In the genomic region with DNA sequence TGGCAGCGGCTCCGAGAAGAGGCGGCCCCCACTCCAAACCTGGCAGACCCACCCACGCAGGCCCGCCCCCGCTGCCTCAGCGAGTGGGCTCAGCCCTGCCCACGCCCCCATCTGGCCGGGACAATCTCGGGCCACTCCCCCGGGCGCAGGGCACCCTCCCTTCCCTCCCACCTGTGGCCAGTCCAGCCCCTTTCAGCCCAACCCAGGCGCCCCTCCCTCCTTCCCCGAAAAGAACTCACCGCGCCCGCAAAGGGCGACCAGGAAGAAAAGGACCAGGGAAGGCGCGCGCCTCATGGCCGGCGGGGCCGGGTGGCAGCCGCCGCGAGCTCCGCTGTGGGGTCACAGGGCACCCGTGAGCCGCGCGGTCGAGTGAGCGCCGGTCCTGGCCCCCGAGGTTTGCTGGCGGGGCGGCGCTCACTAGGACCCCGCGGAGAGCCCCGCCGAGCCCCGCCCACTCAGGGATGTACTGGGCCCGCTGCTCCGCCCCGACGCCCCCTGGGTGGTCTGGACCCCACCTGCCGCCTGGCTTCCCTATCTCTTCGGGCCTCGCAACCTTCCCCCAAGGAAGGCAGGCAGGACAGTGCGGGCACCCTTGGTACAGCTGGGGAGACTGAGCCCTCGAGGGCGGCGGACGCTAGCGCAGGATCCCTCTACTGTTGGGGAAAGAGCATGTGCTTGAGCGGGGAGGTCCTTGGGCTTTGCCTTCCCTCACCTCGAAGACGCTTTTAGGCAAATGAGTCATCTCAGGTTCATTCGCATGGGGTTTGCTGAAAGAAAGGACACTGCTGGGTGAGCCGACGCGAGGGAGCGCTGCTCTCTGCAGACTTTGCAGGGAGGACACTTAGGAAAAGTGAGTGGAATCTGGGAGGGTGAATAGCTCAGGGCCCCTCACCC, we compare ENCODE assay signal across 8 cellular contexts. TPM values are rescaled to one million over a fixed set of nuclear protein-coding genes. Genes with fewer than 3 reads are reported as not detected.
DNase-seq lines count a peak whose midpoint lies in the region; ATAC-seq and TF ChIP-seq lines count a peak whose summit lies in the region.

Gene CHRNB4, minus strand, starts transcription at position 371 of the 894 bp plus-strand sequence. Its CDS starts 77 bp downstream, at position 294.

- peak within 1 kb of the TSS; percentile 70 for H3K9ac ChIP-seq in NT2/D1 (ENCODE audit: insufficient read length, low read depth)

- TF ChIP-seq CTCF in mucosa of descending colon (IDR thresholded peaks at IDR 0.05): no peak

- H3K27ac ChIP-seq in CD8-positive, alpha-beta memory T cell (ENCODE audit: low read depth, low read length): no peak within 1 kb of the TSS
- no peak within 1 kb of the TSS for H3K27ac ChIP-seq in aorta (ENCODE audit: low read depth in 1 of 2, low read length in 2 of 2)

- CTCF ChIA-PET in CD8-positive, alpha-beta memory T cell (lab: Charles Lee): interaction anchor here (1.8 kb wide), 1 partner anchor 10 kb away, joined by 4 read pairs; no protein-coding TSS in a partner anchor

- H3K36me3 Mint-ChIP-seq in CD8-positive, alpha-beta memory T cell: no peaks in the 10 kb centered on the region
- H3K36me3 Mint-ChIP-seq in dendritic cell treated with granulocyte-macrophage colony-stimulating factor and Interleukin-4, amounts not matched to agents 40 ng/mL and 50 ng/mL, for 4 days (ENCODE audit: low read depth): no peaks in the 10 kb centered on the region

- peak within 1 kb of the TSS; percentile 27 to 73 (median 61) for H3K4me3 Mint-ChIP-seq in CD8-positive, alpha-beta memory T cell
- peak within 1 kb of the TSS; percentile 52 for H3K4me3 Mint-ChIP-seq in dendritic cell treated with granulocyte-macrophage colony-stimulating factor and Interleukin-4, amounts not matched to agents 40 ng/mL and 50 ng/mL, for 4 days

- no peaks in the 10 kb centered on the region for H3K36me3 ChIP-seq in CD8-positive, alpha-beta memory T cell (ENCODE audit: insufficient read depth, low read length)
- H3K36me3 ChIP-seq in NT2/D1 (ENCODE audit: insufficient read depth, insufficient read length, low read length) (no peaks in the 10 kb centered on the region), mucosa of descending colon (ENCODE audit: low read depth) (no peaks in the 10 kb centered on the region), aorta (ENCODE audit: control insufficient read depth in 1 of 2, insufficient read depth in 2 of 2, low read length in 1 of 2) (no peaks in the 10 kb centered on the region)

- H3K9me3 Mint-ChIP-seq in CD8-positive, alpha-beta memory T cell: no peaks in the 10 kb centered on the region
- H3K9me3 Mint-ChIP-seq in dendritic cell treated with granulocyte-macrophage colony-stimulating factor and Interleukin-4, amounts not matched to agents 40 ng/mL and 50 ng/mL, for 4 days: no peaks in the 10 kb centered on the region

- peaks cover 5 to 11% (median 5%) of the 10 kb centered on the region in 3 donors for H3K4me1 Mint-ChIP-seq in CD8-positive, alpha-beta memory T cell
- peaks cover 7% of the 10 kb centered on the region for H3K4me1 Mint-ChIP-seq in dendritic cell treated with granulocyte-macrophage colony-stimulating factor and Interleukin-4, amounts not matched to agents 40 ng/mL and 50 ng/mL, for 4 days (ENCODE audit: low read depth)

- peak within 1 kb of the TSS in 1 of 8 donors; percentile 15 for H3K27ac Mint-ChIP-seq in CD8-positive, alpha-beta memory T cell
- H3K27ac Mint-ChIP-seq in dendritic cell treated with granulocyte-macrophage colony-stimulating factor and Interleukin-4, amounts not matched to agents 40 ng/mL and 50 ng/mL, for 4 days: no peak within 1 kb of the TSS

- H3K9me3 ChIP-seq in CD8-positive, alpha-beta memory T cell (ENCODE audit: low read length): no peaks in the 10 kb centered on the region
- H3K9me3 ChIP-seq in NT2/D1 (ENCODE audit: insufficient read depth, low read length) (no peaks in the 10 kb centered on the region), mucosa of descending colon (no peaks in the 10 kb centered on the region), aorta (ENCODE audit: control insufficient read depth, low read length) (no peaks in the 10 kb centered on the region)

- WGBS in aorta, 2 donors: 11 to 16% methylated on average over 35 to 65 of the region's 65 CpGs

- DNase-seq in CD8-positive, alpha-beta memory T cell: peak in 1 of 5 donors; percentile 25
- DNase-seq in NT2/D1 (ENCODE audit: low read depth, low spot score) (peak; percentile 87), mucosa of descending colon (peak in 2 of 3 donors; percentile 28 to 68), aorta (peak in 1 of 2 donors; percentile 75), GDM1 (lab: John Stamatoyannopoulos, UW) (no peak)

- peaks cover 5% of the 10 kb centered on the region for H3K4me1 ChIP-seq in CD8-positive, alpha-beta memory T cell (ENCODE audit: insufficient read depth, low read length)
- peaks cover 11% of the 10 kb centered on the region for H3K4me1 ChIP-seq in NT2/D1 (ENCODE audit: insufficient read depth, insufficient read length)
- H3K4me1 ChIP-seq in mucosa of descending colon (ENCODE audit: low read depth): peaks cover 5% of the 10 kb centered on the region
- H3K4me1 ChIP-seq in aorta (ENCODE audit: control insufficient read depth in 1 of 2, insufficient read depth in 2 of 2, low read length in 2 of 2): peaks cover 0 to 3% of the 10 kb centered on the region in 2 donors

- peaks cover 18 to 28% of the 10 kb centered on the region in 2 donors for H3K27me3 Mint-ChIP-seq in CD8-positive, alpha-beta memory T cell
- peaks cover 36% of the 10 kb centered on the region for H3K27me3 Mint-ChIP-seq in dendritic cell treated with granulocyte-macrophage colony-stimulating factor and Interleukin-4, amounts not matched to agents 40 ng/mL and 50 ng/mL, for 4 days

- intact Hi-C loops in dendritic cell treated with granulocyte-macrophage colony-stimulating factor and Interleukin-4, amounts not matched to agents 40 ng/mL and 50 ng/mL, for 4 days (cut with micrococcal nuclease): no loop called here
- intact Hi-C loops in mucosa of descending colon (cut with DNase I, micrococcal nuclease): no loop called here
- intact Hi-C loops in aorta (cut with DNase I): loop anchor here in 1 of 2 donors (10.0 kb wide), 1 partner anchor 544 kb away; no protein-coding TSS in a partner anchor

- POLR2A ChIA-PET in CD8-positive, alpha-beta memory T cell (lab: Charles Lee): no interaction called here

- H3K27me3 ChIP-seq in CD8-positive, alpha-beta memory T cell (ENCODE audit: insufficient read depth, low read length, poor library complexity, severe bottlenecking): peaks cover 8% of the 10 kb centered on the region
- H3K27me3 ChIP-seq in NT2/D1 (ENCODE audit: insufficient read depth, insufficient read length) (peaks cover 13% of the 10 kb centered on the region), aorta (ENCODE audit: control insufficient read depth in 1 of 2, insufficient read depth in 2 of 2, low read length in 1 of 2) (no peaks in the 10 kb centered on the region)

- peak; percentile 74 for ATAC-seq in mucosa of descending colon
- ATAC-seq in aorta (ENCODE audit: low FRiP score): peak; percentile 61
- ATAC-seq in HG03095 (IDR thresholded peaks at IDR 0.05; ENCODE audit: unreplicated experiment): no peak
- no peak for ATAC-seq in HG02938 (IDR thresholded peaks at IDR 0.05; ENCODE audit: unreplicated experiment)

- H3K4me3 ChIP-seq in CD8-positive, alpha-beta memory T cell (ENCODE audit: low read length): no peak within 1 kb of the TSS
- H3K4me3 ChIP-seq in NT2/D1 (ENCODE audit: insufficient read length, low read depth) (peak within 1 kb of the TSS; percentile 48), mucosa of descending colon (no peak within 1 kb of the TSS), aorta (ENCODE audit: low read length in 2 of 2) (peak within 1 kb of the TSS in 1 of 2 donors; percentile 30)

RNA-seq across cellular contexts. Expression of gene CHRNB4, which starts in this region (rescaled TPM):
- total RNA-seq in CD8-positive, alpha-beta memory T cell: not detected
- not detected for polyA plus RNA-seq in CD8-positive, alpha-beta memory T cell
- total RNA-seq in mucosa of descending colon (1 to 10 TPM in 1 of 3 donors, under 1 TPM in 1, not detected in 1; 0.29 to 2.4 TPM), aorta (not detected)
- not detected for polyA plus RNA-seq in aorta

Comparison
In these comparisons a context has a peak if more than half of its experiments do, and no peak if none do; other contexts are left out.
1. Peak in ATAC-seq in aorta; RNA of the gene not detected or under 1 TPM.